15 cellular contexts compared by ENCODE assay signal in genomic region chr17:79651266-79651665, GRCh38. TPM values are rescaled to one million over a fixed set of nuclear protein-coding genes. Genes with fewer than 3 reads are reported as not detected.
DNase-seq lines count a peak whose midpoint lies in the region; ATAC-seq and TF ChIP-seq lines count a peak whose summit lies in the region.
"Had no signal": no experiment of that assay in that cellular context is flagged by ENCODE, and none has a peak within 500 bp of the region (broad histone marks: within the 10 kb centered on the region; RNA-seq: fewer than 3 reads in every experiment).

No MANE protein-coding gene starts in this region.

- H3K9ac ChIP-seq in SK-N-SH = no peak overlapping the region

- H3F3A ChIP-seq in SK-N-SH (replicated peaks; ENCODE audit: insufficient read depth) = no peaks in the 10 kb centered on the region

- DNase-seq in SK-N-SH (peak; percentile 15), NCI-H1694 (lab: John Stamatoyannopoulos, UW) (peak; percentile 42), left kidney (ENCODE audit: low read depth, low spot score) (peak; percentile 46), upper lobe of right lung (peak; percentile 13), osteocyte (ENCODE audit: extremely low spot score, unreplicated experiment) (no peak)
- no peak for DNase-seq in effector CD4-positive, alpha-beta T cell
- DNase-seq: CD4-positive, alpha-beta memory T cell; NCI-H146; NCI-H2081 treated with DMSO at 0.1 percent for 48 hours; NCI-H510A; PC-3; SIG-M5 had no signal

- no peak overlapping the region for H3K27ac ChIP-seq in SK-N-SH (ENCODE audit: low read depth in 2 of 2, low read length in 1 of 2)
- no peak overlapping the region for H3K27ac ChIP-seq in upper lobe of right lung
- H3K27ac ChIP-seq: RWPE1 had no signal

- no peak for TF ChIP-seq CTCF in SK-N-SH (IDR thresholded peaks at IDR 0.05)
- no peak for TF ChIP-seq CTCF in upper lobe of right lung (IDR thresholded peaks at IDR 0.05)
- no peak for TF ChIP-seq CTCF in osteocyte (IDR thresholded peaks at IDR 0.05)

- 26% methylated on average over 6 of the region's 6 CpGs for WGBS in SK-N-SH (ENCODE audit: low lambda C conversion rate)

- H3K9me3 ChIP-seq in SK-N-SH = no peaks in the 10 kb centered on the region
- H3K9me3 ChIP-seq in upper lobe of right lung = no peaks in the 10 kb centered on the region

- H3K4me1 ChIP-seq in SK-N-SH (ENCODE audit: control insufficient read depth in 1 of 2, insufficient read depth in 2 of 2, low read depth in 1 of 2, low read length in 1 of 2) (no peaks in the 10 kb centered on the region; a peak in 1 of 4 replicates), upper lobe of right lung (no peaks in the 10 kb centered on the region)

- H3K4me1 Mint-ChIP-seq in osteocyte (ENCODE audit: unreplicated experiment) = no peaks in the 10 kb centered on the region
- H3K4me1 Mint-ChIP-seq: CD4-positive, alpha-beta memory T cell had no signal

- no peak overlapping the region for H3K4me3 ChIP-seq in SK-N-SH (ENCODE audit: low read depth in 2 of 2, low read length in 1 of 2)
- H3K4me3 ChIP-seq in upper lobe of right lung = no peak overlapping the region

- H3K27me3 Mint-ChIP-seq in osteocyte (ENCODE audit: unreplicated experiment) = peaks cover 53% of the 10 kb centered on the region

- peaks cover 4% of the 10 kb centered on the region for H3K9me3 Mint-ChIP-seq in osteocyte (ENCODE audit: unreplicated experiment)

- no peak overlapping the region for H3K4me3 Mint-ChIP-seq in osteocyte (ENCODE audit: unreplicated experiment)
- H3K4me3 Mint-ChIP-seq: CD4-positive, alpha-beta memory T cell had no signal

- POLR2A ChIA-PET in SK-N-SH (lab: Yijun Ruan, JAX) = no interaction called here

- ATAC-seq in SK-N-SH treated with all-trans-retinoic acid at 6 μM for 48 hours (no peak), upper lobe of right lung (no peak), GM21423 (IDR thresholded peaks at IDR 0.05; ENCODE audit: unreplicated experiment) (no peak)
- ATAC-seq: PC-3 had no signal

- no peaks in the 10 kb centered on the region for H3K9me2 ChIP-seq in SK-N-SH

- no peaks in the 10 kb centered on the region for H3K36me3 Mint-ChIP-seq in osteocyte (ENCODE audit: unreplicated experiment)
- H3K36me3 Mint-ChIP-seq: CD4-positive, alpha-beta memory T cell had no signal

- H3K4me2 ChIP-seq in SK-N-SH = no peak overlapping the region

- no peak for TF ChIP-seq RAD21 in SK-N-SH (IDR thresholded peaks at IDR 0.05; ENCODE audit: low read length)

- H2AFZ ChIP-seq in SK-N-SH (ENCODE audit: low read depth) = no peak overlapping the region

- TF ChIP-seq EP300 in SK-N-SH (IDR thresholded peaks at IDR 0.05; ENCODE audit: borderline replicate concordance in 1 of 2, low read depth in 1 of 2, low read length in 1 of 2) = no peak

- H3K27me3 ChIP-seq in SK-N-SH (ENCODE audit: insufficient read depth) = peaks cover 12% of the 10 kb centered on the region; the same call in 1 of the 2 replicates
- peaks cover 18% of the 10 kb centered on the region for H3K27me3 ChIP-seq in upper lobe of right lung

- no peaks in the 10 kb centered on the region for H4K20me1 ChIP-seq in SK-N-SH (ENCODE audit: insufficient read depth)

- intact Hi-C loops in upper lobe of right lung (cut with DNase I) = no loop called here

- no peak overlapping the region for H3K27ac Mint-ChIP-seq in osteocyte (ENCODE audit: unreplicated experiment)
- H3K27ac Mint-ChIP-seq: CD4-positive, alpha-beta memory T cell had no signal

- H3K79me2 ChIP-seq in SK-N-SH (ENCODE audit: insufficient read depth) = no peaks in the 10 kb centered on the region

- CTCF ChIA-PET in SK-N-SH (lab: Yijun Ruan, JAX) = interaction anchor here (1.3 to 3.6 kb wide), 3 partner anchors 7 to 57 kb away, joined by 5 to 13 read pairs (median 7); no protein-coding TSS in a partner anchor

- H3K36me3 ChIP-seq in SK-N-SH (replicated peaks in 1 of 2; ENCODE audit: control insufficient read depth in 1 of 2, insufficient read depth in 2 of 2, low read length in 1 of 2) (no peaks in the 10 kb centered on the region), upper lobe of right lung (no peaks in the 10 kb centered on the region)

TF ChIP-seq in SK-N-SH, 30 proteins besides CTCF, POLR2A, EP300 and RAD21:
- TF ChIP-seq ELF1 (IDR thresholded peaks at IDR 0.05) (no peak), GABPA (IDR thresholded peaks at IDR 0.05; ENCODE audit: low read depth) (no peak), IRF3 (IDR thresholded peaks at IDR 0.05; ENCODE audit: low read depth, low read length) (no peak)

TF ChIP-seq in SK-N-SH treated with all-trans-retinoic acid at 6 μM for 48 hours, 23 proteins besides CTCF, POLR2A, EP300 and RAD21:
- TF ChIP-seq SNAI2 (CRISPR knock-in tag; IDR thresholded peaks at IDR 0.05) (no peak), BACH2 (CRISPR knock-in tag; IDR thresholded peaks at IDR 0.05; ENCODE audit: borderline replicate concordance) (no peak), ISL1 (CRISPR knock-in tag; IDR thresholded peaks at IDR 0.05) (no peak), ZNF565 (CRISPR knock-in tag; conservative IDR thresholded peaks at IDR 0.05; ENCODE audit: low read depth) (no peak), POU6F1 (CRISPR knock-in tag; IDR thresholded peaks at IDR 0.05; ENCODE audit: borderline replicate concordance, low read depth) (no peak), ZFP3 (CRISPR knock-in tag; IDR thresholded peaks at IDR 0.05) (no peak), PATZ1 (CRISPR knock-in tag; IDR thresholded peaks at IDR 0.05; ENCODE audit: borderline replicate concordance) (no peak)
TF ChIP-seq in SK-N-SH treated with all-trans-retinoic acid at 6 μM for 48 hours: peak in this region for 0.

RNA-seq across cellular contexts. Expression of gene RBFOX3, which starts 40.4 kb away (rescaled TPM):
- polyA plus RNA-seq in SK-N-SH (2012; rRNA removed) = not detected in 2 replicates
- polyA plus RNA-seq in SK-N-SH (2012; cell fraction: cytosol; rRNA removed) = 0.04 TPM in 1 of 2 replicates, not detected in the other
- 0.04 and 0.12 TPM in 2 replicates for polyA plus RNA-seq in SK-N-SH (2012; cell fraction: nucleus; rRNA removed)
- total RNA-seq in upper lobe of right lung = not detected
- total RNA-seq in osteocyte = not detected in 2 replicates
- total RNA-seq: CD4-positive, alpha-beta memory T cell; PC-3 had no signal

Comparison
In these comparisons a context has a peak if more than half of its experiments do, and no peak if none do; other contexts are left out.
1. DNase-seq: peak in SK-N-SH (single experiment), NCI-H1694 (single experiment), left kidney (single experiment) and upper lobe of right lung (single experiment); none in osteocyte (single experiment) and effector CD4-positive, alpha-beta T cell (single experiment).